In genomic region chr6:31586596-31586995, GRCh38 we compare ENCODE assay signal across 12 cellular contexts. TPM values are rescaled to one million over a fixed set of nuclear protein-coding genes. Genes with fewer than 3 reads are reported as not detected.
DNase-seq lines count a peak whose midpoint lies in the region; ATAC-seq and TF ChIP-seq lines count a peak whose summit lies in the region.
"Had no signal": no experiment of that assay in that cellular context is flagged by ENCODE, and none has a peak within 500 bp of the region (broad histone marks: within the 10 kb centered on the region; RNA-seq: fewer than 3 reads in every experiment).

No MANE protein-coding gene starts in this region.

- H3K27me3 Mint-ChIP-seq in activated naive CD8-positive, alpha-beta T cell treated with anti-CD3 and anti-CD28 coated beads, Interleukin-2, amount 50 U/mL, for 24 hours = no peaks in the 10 kb centered on the region

- H2BK12ac ChIP-seq in neuronal stem cell (ENCODE audit: low read length) = no peak overlapping the region

- no peak overlapping the region for H3K18ac ChIP-seq in neuronal stem cell (ENCODE audit: low read length)

- peak overlapping the region; percentile 77 for H3K4me3 Mint-ChIP-seq in activated naive CD8-positive, alpha-beta T cell treated with anti-CD3 and anti-CD28 coated beads, Interleukin-2, amount 50 U/mL, for 24 hours

- H3K36me3 ChIP-seq in neuronal stem cell (replicated peaks in 1 of 2; ENCODE audit: control insufficient read depth in 2 of 2, insufficient read depth in 2 of 2, low read length in 2 of 2) = no peaks in the 10 kb centered on the region

- no peak overlapping the region for H4K8ac ChIP-seq in neuronal stem cell (ENCODE audit: low read depth, low read length)

- no peaks in the 10 kb centered on the region for H3K79me1 ChIP-seq in neuronal stem cell (ENCODE audit: low read depth, low read length)

- no peaks in the 10 kb centered on the region for H3K9me3 Mint-ChIP-seq in activated naive CD8-positive, alpha-beta T cell treated with anti-CD3 and anti-CD28 coated beads, Interleukin-2, amount 50 U/mL, for 24 hours

- no peak overlapping the region for H4K91ac ChIP-seq in neuronal stem cell (ENCODE audit: low read depth, low read length, poor library complexity)

- no peak overlapping the region for H2AK5ac ChIP-seq in neuronal stem cell (ENCODE audit: low read depth, low read length)

- TF ChIP-seq CTCF in GM12875 (IDR thresholded peaks at IDR 0.05; ENCODE audit: borderline replicate concordance, insufficient read depth, low read depth, low read length) = no peak
- TF ChIP-seq CTCF in omental fat pad (IDR thresholded peaks at IDR 0.05) = no peak

- H3K4me2 ChIP-seq in neuronal stem cell (ENCODE audit: insufficient read depth, low read length, poor library complexity, severe bottlenecking) = no peak overlapping the region

- no CpG with 5 or more reads among the region's 5 CpGs for WGBS in neuronal stem cell (ENCODE audit: extremely low coverage in 2 of 2, insufficient read length in 2 of 2, insufficient replicate concordance in 1 of 2), 2 donors

- peaks cover 4% of the 10 kb centered on the region for H3K36me3 Mint-ChIP-seq in activated naive CD8-positive, alpha-beta T cell treated with anti-CD3 and anti-CD28 coated beads, Interleukin-2, amount 50 U/mL, for 24 hours (ENCODE audit: low read depth)

- H3K4me1 Mint-ChIP-seq in activated naive CD8-positive, alpha-beta T cell treated with anti-CD3 and anti-CD28 coated beads, Interleukin-2, amount 50 U/mL, for 24 hours = peaks cover 72% of the 10 kb centered on the region

- peak overlapping the region; percentile 29 for H3K23ac ChIP-seq in neuronal stem cell (ENCODE audit: low read depth, low read length, poor library complexity)

- H3K4ac ChIP-seq in neuronal stem cell (ENCODE audit: low read length) = no peak overlapping the region

- no peak overlapping the region for H2BK5ac ChIP-seq in neuronal stem cell (ENCODE audit: low read length)

- H2BK15ac ChIP-seq in neuronal stem cell (ENCODE audit: low read length) = peak overlapping the region; percentile 20

- ATAC-seq in activated naive CD8-positive, alpha-beta T cell treated with anti-CD3 and anti-CD28 coated beads, Interleukin-2, amount 50 U/mL, for 24 hours = peak; percentile 30
- ATAC-seq in omental fat pad (ENCODE audit: low FRiP score) (no peak), GM21529 (IDR thresholded peaks at IDR 0.05; ENCODE audit: unreplicated experiment) (no peak)

- H3K27ac Mint-ChIP-seq in activated naive CD8-positive, alpha-beta T cell treated with anti-CD3 and anti-CD28 coated beads, Interleukin-2, amount 50 U/mL, for 24 hours = peak overlapping the region; percentile 79

- no peak overlapping the region for H2AFZ ChIP-seq in neuronal stem cell (ENCODE audit: low read length)

- H2BK120ac ChIP-seq in neuronal stem cell (ENCODE audit: low read depth, low read length) = no peak overlapping the region

- H3K4me1 ChIP-seq in neuronal stem cell (ENCODE audit: control insufficient read depth in 2 of 2, insufficient read depth in 1 of 2, low read depth in 1 of 2, low read length in 2 of 2) = peaks cover 3 to 4% of the 10 kb centered on the region in 2 donors

- DNase-seq in NOMO-1 treated with dmso at 0.1 percent for 144 hours (lab: John Stamatoyannopoulos, UW; ENCODE audit: unreplicated experiment) (peak; percentile 85), neuronal stem cell (ENCODE audit: low spot score) (no peak), omental fat pad (ENCODE audit: low spot score) (no peak), D341Med (ENCODE audit: low spot score) (no peak), cortex of kidney (lab: John Stamatoyannopoulos, UW) (no peak)
- DNase-seq in activated naive CD8-positive, alpha-beta T cell treated with anti-CD3 and anti-CD28 coated beads, Interleukin-2, amount 50 U/mL, for 24 hours = no peak
- DNase-seq: activated CD4-positive, alpha-beta T cell treated with anti-CD3 and anti-CD28 coated beads for 4 hours; islet precursor cell; NCI-H526 treated with DMSO at 0.1 percent for 48 hours had no signal

- no peak overlapping the region for H3K27ac ChIP-seq in neuronal stem cell (replicated peaks; ENCODE audit: low read length)

- peaks cover 0 to 18% (median 5%) of the 10 kb centered on the region in 3 experiments for H3K27me3 ChIP-seq in neuronal stem cell (ENCODE audit: control insufficient read depth in 3 of 3, insufficient read depth in 3 of 3, low read depth in 1 of 3, low read length in 3 of 3)

- no peak overlapping the region for H3K9ac ChIP-seq in neuronal stem cell (ENCODE audit: low read depth, low read length, poor library complexity)

- H3K4me3 ChIP-seq in GM12875 (ENCODE audit: low read depth, low read length) (peak overlapping the region; percentile 38), neuronal stem cell (ENCODE audit: low read length in 2 of 2) (no peak overlapping the region)

- no peak overlapping the region for H3K14ac ChIP-seq in neuronal stem cell (ENCODE audit: low read length)

- H3K9me3 ChIP-seq in neuronal stem cell (replicated peaks in 1 of 2; ENCODE audit: control insufficient read depth in 2 of 2, insufficient read depth in 1 of 2, low read depth in 1 of 2, low read length in 2 of 2) = no peaks in the 10 kb centered on the region

RNA-seq across cellular contexts. Expression of gene LST1, which starts 0.5 kb away (rescaled TPM):
- polyA plus RNA-seq in neuronal stem cell (2013, experiment 1 of 2) = 0.81 TPM
- polyA plus RNA-seq in neuronal stem cell (2013, experiment 2 of 2) = 0.73 TPM
- total RNA-seq in omental fat pad = 10 to 100 TPM; 16.3 to 34.2 (median 19.2) TPM

RNA-seq across cellular contexts. Expression of gene LTB, which starts 4.4 kb away (rescaled TPM):
- polyA plus RNA-seq in neuronal stem cell (2013, experiment 1 of 2) = 0.08 TPM
- 0.18 TPM for polyA plus RNA-seq in neuronal stem cell (2013, experiment 2 of 2)
- 1 to 10 TPM in 3 of 4 donors, under 1 TPM in 1; 0.72 to 5.5 (median 1.9) TPM for total RNA-seq in omental fat pad

RNA-seq across cellular contexts. Expression of gene NCR3, which starts 6.2 kb away (rescaled TPM):
- polyA plus RNA-seq in neuronal stem cell (2013, experiment 1 of 2) = 0.08 TPM
- polyA plus RNA-seq in neuronal stem cell (2013, experiment 2 of 2) = not detected
- not detected for total RNA-seq in omental fat pad
- total RNA-seq: ureter had no signal

RNA-seq across cellular contexts. Expression of gene TNF, which starts 11.2 kb away (rescaled TPM):
- 0.03 TPM for polyA plus RNA-seq in neuronal stem cell (2013, experiment 1 of 2)
- 0.01 TPM for polyA plus RNA-seq in neuronal stem cell (2013, experiment 2 of 2)
- total RNA-seq in omental fat pad = 1 to 10 TPM in 1 of 4 donors, under 1 TPM in 2, not detected in 1; 0.65 to 1.5 (median 0.96) TPM

RNA-seq across cellular contexts. Expression of gene LTA, which starts 14.5 kb away (rescaled TPM):
- polyA plus RNA-seq in neuronal stem cell (2013, experiment 1 of 2) = 0.07 TPM
- 0.07 TPM for polyA plus RNA-seq in neuronal stem cell (2013, experiment 2 of 2)
- total RNA-seq in omental fat pad = not detected
- total RNA-seq: ureter had no signal
